ENCODE assay signal across 8 cellular contexts in genomic region chr12:33533527-33533926, GRCh38.
"Had no signal": no experiment of that assay in that cellular context is flagged by ENCODE, and none has a peak within 500 bp of the region (broad histone marks: within the 10 kb centered on the region; RNA-seq: fewer than 3 reads in every experiment).

No MANE protein-coding gene starts in this region.

- H3K4me1 Mint-ChIP-seq: H9, IgD-negative memory B cell had no signal

- DNase-seq: GOT3, H9, HCEC 1CT, HFFc6, KG1 had no signal

- ATAC-seq: HepG2 had no signal

- H3K27ac ChIP-seq: HL-60 had no signal

- H3K27ac Mint-ChIP-seq: HFFc6, IgD-negative memory B cell had no signal

- H3K27me3 Mint-ChIP-seq: IgD-negative memory B cell had no signal

- H3K4me3 Mint-ChIP-seq: H9, HFFc6, IgD-negative memory B cell had no signal

- H3K9me3 Mint-ChIP-seq: H9 had no signal

- FAIRE-seq: HepG2 had no signal
